In the genomic region with DNA sequence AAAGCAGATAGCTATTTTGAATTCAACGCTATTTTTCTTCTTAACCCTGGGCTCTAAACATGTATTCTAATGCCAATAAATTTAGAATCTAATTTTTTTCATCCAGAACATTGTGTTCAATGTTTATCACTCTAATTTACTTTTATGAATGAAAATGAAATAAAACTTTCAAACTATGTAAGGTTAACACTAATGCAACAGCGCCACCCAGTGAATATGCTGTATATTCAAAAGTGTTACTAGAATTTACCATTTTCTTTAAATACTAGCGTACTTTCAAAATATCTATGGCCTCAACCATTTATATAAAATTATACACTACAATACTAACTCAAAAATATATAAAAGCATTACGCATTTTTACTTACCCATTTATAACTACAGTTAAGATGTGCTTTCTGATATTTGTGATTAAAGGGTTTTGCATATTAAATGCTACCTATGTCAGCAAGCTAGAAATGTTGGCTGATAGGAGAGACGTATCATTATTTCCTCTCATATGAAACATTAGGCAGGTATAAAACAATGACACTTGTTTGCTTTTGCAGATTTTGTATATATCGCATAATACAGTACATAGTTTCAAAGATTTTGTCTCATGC, we compare ENCODE assay signal across 9 cellular contexts. TPM values are rescaled to one million over a fixed set of nuclear protein-coding genes. Genes with fewer than 3 reads are reported as not detected.
DNase-seq lines count a peak whose midpoint lies in the region; ATAC-seq, FAIRE-seq and TF ChIP-seq lines count a peak whose summit lies in the region.
"Had no signal": no experiment of that assay in that cellular context is flagged by ENCODE, and none has a peak within 500 bp of the region (broad histone marks: within the 10 kb centered on the region; RNA-seq: fewer than 3 reads in every experiment).

No MANE protein-coding gene starts in this region.

- BruUV-seq in PC-3 (replicated peaks; lab: Mats Ljungman, UMichigan) (no TSS peak), GM12878 (replicated peaks; lab: Mats Ljungman, UMichigan) (no TSS peak)

- peak; percentile 68 for TF ChIP-seq RAD21 in GM12878 (IDR thresholded peaks at IDR 0.05; ENCODE audit: insufficient read depth, low read depth, low read length)

- peaks cover 9% of the 10 kb centered on the region; the same call in 1 of the 2 replicates for H3K36me3 ChIP-seq in HAP-1 (replicated peaks)
- no peaks in the 10 kb centered on the region; the same call in 1 of the 2 replicates for H3K36me3 ChIP-seq in PC-3 (ENCODE audit: low read depth, low read length)
- H3K36me3 ChIP-seq in GM12878 (ENCODE audit: control insufficient read depth in 2 of 2, insufficient read depth in 2 of 2, low read length in 1 of 2), result no peaks in the 10 kb centered on the region
- H3K36me3 ChIP-seq in thoracic aorta, result no peaks in the 10 kb centered on the region

- RAD21 ChIA-PET in GM12878 (lab: Charles Lee; ENCODE audit: unreplicated experiment), result interaction anchor here (0.7 to 4.0 kb wide), 19 partner anchors 9 to 1260 kb away, joined by 3 to 31 read pairs (median 5); a partner anchor contains a TSS

- no peak for TF ChIP-seq EP300 in GM12878 (IDR thresholded peaks at IDR 0.05; ENCODE audit: borderline replicate concordance in 1 of 2, control insufficient read depth in 1 of 2, low read depth in 2 of 2, low read length in 2 of 2)

- H3F3A ChIP-seq in PC-3 (ENCODE audit: low read length, unreplicated experiment), result no peaks in the 10 kb centered on the region

- H3K9me3 ChIP-seq in HAP-1 (no peaks in the 10 kb centered on the region), PC-3 (ENCODE audit: low read length) (no peaks in the 10 kb centered on the region), GM12878 (replicated peaks; ENCODE audit: control insufficient read depth, insufficient read depth, low read length) (no peaks in the 10 kb centered on the region), thoracic aorta (no peaks in the 10 kb centered on the region)
- H3K9me3 ChIP-seq: SJSA1 had no signal

- TF ChIP-seq CTCF in PC-3 (conservative IDR thresholded peaks at IDR 0.05; ENCODE audit: low read depth, low read length) (peak; percentile 95), GM12878 (IDR thresholded peaks at IDR 0.05 in 2 of 3, conservative IDR thresholded peaks at IDR 0.05 in 1 of 3; ENCODE audit: control insufficient read depth in 2 of 3, extremely low read depth in 1 of 3, insufficient read depth in 1 of 3, low read depth in 3 of 3, low read length in 3 of 3) (peak in 2 of 3 experiments; percentile 45 to 55; a peak in 5 of 6 replicates), thoracic aorta (IDR thresholded peaks at IDR 0.05) (peak; percentile 73)

- H3K4me1 ChIP-seq in HAP-1, result peaks cover 5% of the 10 kb centered on the region; the same call in 1 of the 2 replicates
- H3K4me1 ChIP-seq in PC-3 (ENCODE audit: insufficient read depth, low read length), result peaks cover 8% of the 10 kb centered on the region; the same call in 1 of the 2 replicates
- H3K4me1 ChIP-seq in GM12878 (ENCODE audit: control insufficient read depth, insufficient read depth, low read length), result no peaks in the 10 kb centered on the region
- peaks cover 3 to 20% of the 10 kb centered on the region in 2 donors for H3K4me1 ChIP-seq in thoracic aorta (ENCODE audit: control insufficient read depth in 1 of 2, low read depth in 2 of 2)

- H3K9me2 ChIP-seq in PC-3 (replicated peaks; ENCODE audit: low read length), result no peaks in the 10 kb centered on the region

- H3K27ac ChIP-seq in PC-3 (ENCODE audit: low read length) (no peak overlapping the region), GM12878 (ENCODE audit: control insufficient read depth, insufficient read depth) (no peak overlapping the region), thoracic aorta (no peak overlapping the region)
- H3K27ac ChIP-seq: SJSA1 had no signal

- no peak overlapping the region for H3K4me3 ChIP-seq in HAP-1
- no peak overlapping the region for H3K4me3 ChIP-seq in PC-3 (ENCODE audit: low read length)
- H3K4me3 ChIP-seq in GM12878, result no peak overlapping the region
- H3K4me3 ChIP-seq in thoracic aorta, result no peak overlapping the region
- H3K4me3 ChIP-seq: SJSA1 had no signal

- SMC1A ChIA-PET in GM12878 (lab: Charles Lee; ENCODE audit: uncharacterized antibody, unreplicated experiment), result interaction anchor here (0.6 to 6.5 kb wide), 23 partner anchors 10 to 469 kb away, joined by 3 to 69 read pairs (median 4); a partner anchor contains a TSS

- H4K20me1 ChIP-seq in PC-3 (ENCODE audit: low read length), result no peaks in the 10 kb centered on the region
- H4K20me1 ChIP-seq in GM12878 (ENCODE audit: control insufficient read depth, insufficient read depth), result no peaks in the 10 kb centered on the region

- intact Hi-C loops in PC-3 (cut with micrococcal nuclease), result loop anchor here (1.0 to 2.0 kb wide), 4 partner anchors 141 to 461 kb away; no protein-coding TSS in a partner anchor
- intact Hi-C loops in GM12878 (cut with micrococcal nuclease; ENCODE audit: unreplicated experiment), result loop anchor here (1.0 to 2.0 kb wide), 4 partner anchors 141 to 462 kb away; no protein-coding TSS in a partner anchor

- TF ChIP-seq POLR2A in GM12878 (IDR thresholded peaks at IDR 0.05; ENCODE audit: low read depth, low read length), result no peak

- POLR2A ChIA-PET in PC-3 (lab: Charles Lee; ENCODE audit: unreplicated experiment), result no interaction called here
- POLR2A ChIA-PET in GM12878 (lab: Charles Lee), result no interaction called here

- in situ Hi-C loops in HAP-1 (cut with MboI; ENCODE audit: low sequenced_read_pairs) (no loop called here), GM12878 (cut with MboI) (loop anchor here (5.0 kb wide), 2 partner anchors 244 to 459 kb away; no protein-coding TSS in a partner anchor)

- H3K9ac ChIP-seq in PC-3 (ENCODE audit: low read length) (no peak overlapping the region), GM12878 (ENCODE audit: control insufficient read depth, insufficient read depth, low read length) (no peak overlapping the region)

- ATAC-seq in PC-3 (peak; percentile 37; the same call in 1 of the 2 replicates), GM12878 (peak; percentile 48; the same call in 2 of the 3 replicates), left lobe of liver (peak; percentile 53), thoracic aorta (ENCODE audit: insufficient number of reproducible peaks, low FRiP score, low read depth) (no peak), HG03280 (IDR thresholded peaks at IDR 0.05; ENCODE audit: unreplicated experiment) (no peak), HG03457 (IDR thresholded peaks at IDR 0.05; ENCODE audit: unreplicated experiment) (no peak)

- H3K79me2 ChIP-seq in PC-3 (ENCODE audit: low read length) (peaks cover 9% of the 10 kb centered on the region), GM12878 (ENCODE audit: control insufficient read depth, insufficient read depth, low read length) (peaks cover 8% of the 10 kb centered on the region)

- 63% methylated on average over 6 of the region's 6 CpGs for WGBS in GM12878 (ENCODE audit: insufficient coverage, insufficient replicate concordance, low lambda C conversion rate, missing lambda C conversion rate)

- CTCF ChIA-PET in PC-3 (lab: Charles Lee), result interaction anchor here (0.6 to 2.8 kb wide), 5 partner anchors 141 to 468 kb away, joined by 3 to 9 read pairs (median 3); no protein-coding TSS in a partner anchor
- CTCF ChIA-PET in GM12878 (lab: Yijun Ruan, JAX), result interaction anchor here (0.7 to 6.5 kb wide), 41 partner anchors 10 to 958 kb away, joined by 3 to 136 read pairs (median 4); a partner anchor contains a TSS

- H3K4me2 ChIP-seq in PC-3 (ENCODE audit: low read length), result no peak overlapping the region
- no peak overlapping the region for H3K4me2 ChIP-seq in GM12878 (ENCODE audit: control insufficient read depth, insufficient read depth)

- H2AFZ ChIP-seq in PC-3 (ENCODE audit: low read length), result no peak overlapping the region
- H2AFZ ChIP-seq in GM12878 (ENCODE audit: control insufficient read depth, low read depth, low read length), result no peak overlapping the region

- peak; percentile 79 for FAIRE-seq in GM12878 (lab: Jason Lieb, UNC)

- peak; percentile 32 for DNase-seq in COLO668 (lab: John Stamatoyannopoulos, UW; ENCODE audit: unreplicated experiment)
- peak; percentile 36 to 66 for DNase-seq in HAP-1 (ENCODE audit: low spot score in 2 of 2)
- peak; percentile 68 for DNase-seq in PC-3
- DNase-seq in GM12878 (ENCODE audit: low read depth, low spot score), result no peak
- no peak for DNase-seq in left lobe of liver (ENCODE audit: low spot score)
- DNase-seq in thoracic aorta (ENCODE audit: low spot score), result no peak

- H3K27me3 ChIP-seq in HAP-1 (ENCODE audit: low read depth) (no peaks in the 10 kb centered on the region), PC-3 (ENCODE audit: low read length) (no peaks in the 10 kb centered on the region), GM12878 (replicated peaks in 1 of 2; ENCODE audit: control insufficient read depth in 2 of 2, insufficient read depth in 2 of 2, low read length in 1 of 2) (no peaks in the 10 kb centered on the region), thoracic aorta (replicated peaks; ENCODE audit: insufficient read depth) (no peaks in the 10 kb centered on the region)
- H3K27me3 ChIP-seq: SJSA1 had no signal

TF ChIP-seq in GM12878, 131 proteins besides CTCF, POLR2A, EP300 and RAD21:
- TF ChIP-seq JUNB (IDR thresholded peaks at IDR 0.05), result no peak
- TF ChIP-seq YY1 (IDR thresholded peaks at IDR 0.05; ENCODE audit: low read depth, low read length), result no peak
- peak; percentile 64; the same call in 1 of the 2 replicates for TF ChIP-seq SMC3 (IDR thresholded peaks at IDR 0.05; ENCODE audit: borderline replicate concordance, low read length)
- TF ChIP-seq CBX3 (IDR thresholded peaks at IDR 0.05; ENCODE audit: borderline replicate concordance, low read depth), result no peak
- TF ChIP-seq TCF12 (IDR thresholded peaks at IDR 0.05; ENCODE audit: low read depth, low read length), result no peak

RNA-seq across cellular contexts. Expression of a gene that starts 5.9 kb away (rescaled TPM):
- total RNA-seq in PC-3 (2014; rRNA removed) (35.6 and 62.1 TPM in 2 replicates), GM12878 (2014; rRNA removed) (36.6 and 49.6 TPM in 2 replicates), GM12878 (2014; rRNA removed; fragmentation: Illumina TruSeq; extraction: Trizol) (58.0 and 59.3 TPM in 2 replicates), GM12878 (2021) (33.7 and 37.1 TPM in 2 replicates), left lobe of liver (0.45 TPM), thoracic aorta (1 to 10 TPM in 1 of 2 donors, not detected in 1; 1.6 TPM)
- total RNA-seq in GM12878 (2013; cell fraction: nucleolus; rRNA removed), result 61.9 and 68.9 TPM in 2 replicates
- polyA plus RNA-seq in GM12878 (2011; ENCODE audit: low read depth), result 8.7 TPM
- polyA plus RNA-seq in GM12878 (2011; rRNA removed) (57.0 and 96.8 TPM in 2 replicates), GM12878 (2014; fragmentation: Illumina TruSeq; extraction: Trizol) (60.4 and 74.3 TPM in 2 replicates), GM12878 (2014; fragmentation: Nextera tagmentation; extraction: Ambion mirVana) (10 to 100 TPM; 27.4 to 34.1 TPM), GM12878 (2014; rRNA removed) (32.1 and 43.3 TPM in 2 replicates), GM12878 (2016; fragmentation: Nextera tagmentation; extraction: Ambion mirVana) (10 to 100 TPM; 54.9 to 62.6 TPM)
- polyA plus RNA-seq in GM12878 (2011; cell fraction: cytosol; rRNA removed), result 18.2 and 19.6 TPM in 2 replicates
- polyA plus RNA-seq in GM12878 (2011; cell fraction: nucleus; rRNA removed), result 54.1 and 62.5 TPM in 2 replicates
- 18.0 and 25.4 TPM in 2 replicates for polyA plus RNA-seq in GM12878 (2012)
- 19.9 and 25.1 TPM in 2 replicates for polyA minus RNA-seq in GM12878 (2011; rRNA and poly(A)+ RNA removed)
- 8.3 and 9.9 TPM in 2 replicates for polyA minus RNA-seq in GM12878 (2011; cell fraction: cytosol; rRNA and poly(A)+ RNA removed)
- 33.7 and 34.3 TPM in 2 replicates for polyA minus RNA-seq in GM12878 (2011; cell fraction: nucleus; rRNA and poly(A)+ RNA removed)

Comparison
In these comparisons a context has a peak if more than half of its experiments do, and no peak if none do; other contexts are left out.
1. DNase-seq: peak in COLO668 (single experiment), HAP-1 (2 of 2) and PC-3 (single experiment); none in GM12878 (single experiment), left lobe of liver (single experiment) and thoracic aorta (single experiment).
2. ATAC-seq: peak in PC-3 (single experiment), GM12878 (single experiment) and left lobe of liver (single experiment); none in thoracic aorta (single experiment), HG03280 (single experiment) and HG03457 (single experiment).
3. RNA of a gene that starts 5.9 kb away (total RNA-seq): 35.6 to 62.1 TPM in PC-3 and 33.7 to 68.9 TPM in GM12878; 1.6 TPM in thoracic aorta and 0.45 TPM in left lobe of liver (single experiment); every median in the first group is over 10 times any median in the second.
4. Peak in every context shown above with its lines, with median percentiles within 50 percentile points of each other: CTCF ChIP-seq.